ENCODE assay signal across 11 cellular contexts in the genomic region with DNA sequence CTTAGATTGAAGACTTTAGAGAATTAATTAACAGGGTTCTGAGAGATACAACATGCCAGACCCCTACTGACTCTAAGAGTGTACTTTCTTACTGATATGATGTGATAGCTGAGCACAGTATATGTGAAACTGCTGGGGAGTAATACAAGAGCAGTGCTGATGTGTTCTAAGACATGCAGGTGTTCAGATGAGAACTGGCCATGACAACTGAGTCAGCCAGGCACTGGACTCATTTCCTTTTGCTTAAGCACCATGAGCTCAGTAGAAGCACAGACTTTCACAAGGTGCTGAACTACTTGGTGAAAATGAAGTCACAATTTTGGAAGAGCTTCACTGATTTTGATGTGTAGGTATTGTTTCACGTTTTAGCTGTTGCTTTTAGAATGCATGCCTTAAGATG. TPM values are rescaled to one million over a fixed set of nuclear protein-coding genes. Genes with fewer than 3 reads are reported as not detected.
DNase-seq lines count a peak whose midpoint lies in the region; ATAC-seq, FAIRE-seq and TF ChIP-seq lines count a peak whose summit lies in the region.
"Had no signal": no experiment of that assay in that cellular context is flagged by ENCODE, and none has a peak within 500 bp of the region (broad histone marks: within the 10 kb centered on the region; RNA-seq: fewer than 3 reads in every experiment).

No MANE protein-coding gene starts in this region.

- H3K9me3 Mint-ChIP-seq in T-helper 2 cell treated with Interferon-gamma antibody and Interleukin-4, amounts not matched to agents 5 μg/mL and 100 μg/mL, for 36 hours: no peaks in the 10 kb centered on the region
- H3K9me3 Mint-ChIP-seq in glutamatergic neuron (ENCODE audit: unreplicated experiment): no peaks in the 10 kb centered on the region
- H3K9me3 Mint-ChIP-seq: central memory CD8-positive, alpha-beta T cell; nephron progenitor cell had no signal

- no peak overlapping the region for H3K4me3 Mint-ChIP-seq in T-helper 2 cell treated with Interferon-gamma antibody and Interleukin-4, amounts not matched to agents 5 μg/mL and 100 μg/mL, for 36 hours
- H3K4me3 Mint-ChIP-seq in glutamatergic neuron (ENCODE audit: unreplicated experiment): no peak overlapping the region
- H3K4me3 Mint-ChIP-seq: nephron progenitor cell had no signal

- no peaks in the 10 kb centered on the region; the same call in 1 of the 2 replicates for H3K27me3 ChIP-seq in H7 (ENCODE audit: control insufficient read depth, insufficient read depth, low read length)

- peak; percentile 65 for ATAC-seq in HG02938 (IDR thresholded peaks at IDR 0.05; ENCODE audit: unreplicated experiment)

- TF ChIP-seq CTCF in GM12864 (IDR thresholded peaks at IDR 0.05; ENCODE audit: low read depth, low read length, missing control alignments) (no peak), glutamatergic neuron (IDR thresholded peaks at IDR 0.05; ENCODE audit: partially characterized antibody, unreplicated experiment) (no peak)

- H3K27me3 Mint-ChIP-seq in T-helper 2 cell treated with Interferon-gamma antibody and Interleukin-4, amounts not matched to agents 5 μg/mL and 100 μg/mL, for 36 hours (ENCODE audit: low read depth): peaks cover 8% of the 10 kb centered on the region
- no peaks in the 10 kb centered on the region for H3K27me3 Mint-ChIP-seq in glutamatergic neuron (ENCODE audit: unreplicated experiment)

- no peak overlapping the region for H3K27ac Mint-ChIP-seq in T-helper 2 cell treated with Interferon-gamma antibody and Interleukin-4, amounts not matched to agents 5 μg/mL and 100 μg/mL, for 36 hours
- H3K27ac Mint-ChIP-seq in glutamatergic neuron (ENCODE audit: unreplicated experiment): no peak overlapping the region
- H3K27ac Mint-ChIP-seq: nephron progenitor cell had no signal

- H3K4me3 ChIP-seq in GM12864 (ENCODE audit: low read depth, low read length) (no peak overlapping the region), H7 (ENCODE audit: insufficient read depth, low read depth, low read length) (no peak overlapping the region)
- H3K4me3 ChIP-seq: BLaER1 treated with 17β-estradiol and CSF1 and Interleukin-3, amounts not matched to agents 10 nM and 100 nM had no signal

- H3K36me3 Mint-ChIP-seq in T-helper 2 cell treated with Interferon-gamma antibody and Interleukin-4, amounts not matched to agents 5 μg/mL and 100 μg/mL, for 36 hours (ENCODE audit: low read depth): no peaks in the 10 kb centered on the region
- H3K36me3 Mint-ChIP-seq in glutamatergic neuron (ENCODE audit: unreplicated experiment): no peaks in the 10 kb centered on the region

- peak; percentile 69 for FAIRE-seq in GM19239 (lab: Jason Lieb, UNC)

- H3K4me1 Mint-ChIP-seq in T-helper 2 cell treated with Interferon-gamma antibody and Interleukin-4, amounts not matched to agents 5 μg/mL and 100 μg/mL, for 36 hours (ENCODE audit: low read depth): peaks cover 17% of the 10 kb centered on the region
- no peaks in the 10 kb centered on the region for H3K4me1 Mint-ChIP-seq in glutamatergic neuron (ENCODE audit: low read depth, unreplicated experiment)

- peak; percentile 96 for DNase-seq in GM12864 (ENCODE audit: low read depth)
- peak; percentile 44 for DNase-seq in GM19239 (ENCODE audit: insufficient read length, low spot score)
- DNase-seq in T-helper 2 cell treated with Interferon-gamma antibody and Interleukin-4, amounts not matched to agents 5 μg/mL and 100 μg/mL, for 36 hours (ENCODE audit: low spot score): peak; percentile 27
- no peak for DNase-seq in H7
- DNase-seq in DMS79 (lab: John Stamatoyannopoulos, UW): no peak
- DNase-seq in NCI-H1694 (lab: John Stamatoyannopoulos, UW): no peak
- no peak for DNase-seq in glutamatergic neuron
- DNase-seq: nephron progenitor cell had no signal

- no peaks in the 10 kb centered on the region for H3K36me3 ChIP-seq in H7 (replicated peaks; ENCODE audit: control insufficient read depth, insufficient read depth, low read length)
- H3K36me3 ChIP-seq: BLaER1 treated with 17β-estradiol and CSF1 and Interleukin-3, amounts not matched to agents 10 nM and 100 nM had no signal

RNA-seq across cellular contexts. Expression of a gene that starts 15.9 kb away (rescaled TPM):
- 44.7 and 56.5 TPM in 2 replicates for total RNA-seq in H7 (2014; rRNA removed; shearing (Covaris generic))
- 146 TPM for total RNA-seq in glutamatergic neuron (ENCODE audit: unreplicated experiment)

RNA-seq across cellular contexts. Expression of a gene that starts 36.0 kb away (rescaled TPM):
- 18.5 and 20.3 TPM in 2 replicates for total RNA-seq in H7 (2014; rRNA removed; shearing (Covaris generic))
- total RNA-seq in glutamatergic neuron (ENCODE audit: unreplicated experiment): 2.0 TPM

Comparison
In these comparisons a context has a peak if more than half of its experiments do, and no peak if none do; other contexts are left out.
1. DNase-seq: peak in GM12864 (single experiment), GM19239 (single experiment) and T-helper 2 cell treated with Interferon-gamma antibody and Interleukin-4, amounts not matched to agents 5 μg/mL and 100 μg/mL, for 36 hours (single experiment); none in H7 (single experiment), DMS79 (single experiment), NCI-H1694 (single experiment) and glutamatergic neuron (single experiment).